8 cellular contexts compared by ENCODE assay signal in the genomic region with DNA sequence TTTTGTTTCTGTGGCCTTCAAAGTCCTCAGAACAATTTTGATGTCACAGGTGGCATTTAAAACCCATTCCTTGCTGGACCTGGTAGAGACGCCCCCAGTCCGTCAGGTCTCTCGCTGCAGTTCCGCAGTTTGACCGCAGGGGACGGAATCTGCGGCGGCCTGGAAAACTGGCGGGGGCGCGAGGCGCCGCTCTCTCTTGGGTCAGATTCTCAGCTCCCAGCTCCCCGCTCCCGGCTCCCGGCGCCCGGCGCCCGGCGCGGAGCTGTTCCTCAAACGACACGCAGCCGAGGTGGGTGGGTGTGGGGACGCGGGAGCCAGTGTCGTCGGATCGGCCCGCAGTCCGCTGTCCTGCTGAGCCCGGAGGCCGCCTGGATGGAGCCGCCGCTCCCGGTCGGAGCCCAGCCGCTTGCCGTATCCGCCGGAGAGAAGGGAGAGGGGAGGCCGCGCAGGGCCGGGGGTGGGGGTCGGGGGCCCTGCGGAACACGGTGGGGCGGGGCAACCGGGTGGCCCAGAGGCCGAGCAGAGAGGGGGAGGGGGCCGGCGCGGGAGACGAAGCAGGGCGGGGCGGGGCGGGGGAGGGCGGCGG. TPM values are rescaled to one million over a fixed set of nuclear protein-coding genes. Genes with fewer than 3 reads are reported as not detected.
A peak's percentile ranks its signal among the peaks of the same experiment; 100 is the strongest.
DNase-seq lines count a peak whose midpoint lies in the region; ATAC-seq, FAIRE-seq and TF ChIP-seq lines count a peak whose summit lies in the region.

TSS of gene OCRL (plus strand) at position 192 of the 586 bp plus-strand sequence. CDS start at position 373, 181 bp downstream.

- no peaks in the 10 kb centered on the region for H3K9me3 Mint-ChIP-seq in activated naive CD8-positive, alpha-beta T cell treated with anti-CD3 and anti-CD28 coated beads, Interleukin-2, amount 10 ng/mL, durations not matched to agents 7 days and 5 days

- DNase-seq in GDM1 (lab: John Stamatoyannopoulos, UW) (peak; percentile 43), SHP77 (lab: John Stamatoyannopoulos, UW) (peak; percentile 27 to 47), Right ventricle myocardium superior (peak; percentile 80), pancreas (peak; percentile 51 to 86 (median 74)), aorta (peak; percentile 81 to 90)
- DNase-seq in activated naive CD8-positive, alpha-beta T cell treated with anti-CD3 and anti-CD28 coated beads, Interleukin-2, amount 10 ng/mL, durations not matched to agents 7 days and 5 days: peak; percentile 56

- no peak within 1 kb of the TSS; the same call in 1 of the 2 replicates for H2AFZ ChIP-seq in KMS-11 (ENCODE audit: low read depth)

- H3K27me3 Mint-ChIP-seq in activated naive CD8-positive, alpha-beta T cell treated with anti-CD3 and anti-CD28 coated beads, Interleukin-2, amount 10 ng/mL, durations not matched to agents 7 days and 5 days: peaks cover 8% of the 10 kb centered on the region

- ATAC-seq in GM21786 (IDR thresholded peaks at IDR 0.05; ENCODE audit: unreplicated experiment) (peak; percentile 95), Right ventricle myocardium superior (ENCODE audit: poor library complexity) (peak; percentile 96), pancreas (peak; percentile 91 to 98 (median 97)), aorta (ENCODE audit: low FRiP score) (peak; percentile 85)
- peak; percentile 67 for ATAC-seq in activated naive CD8-positive, alpha-beta T cell treated with anti-CD3 and anti-CD28 coated beads, Interleukin-2, amount 10 ng/mL, durations not matched to agents 7 days and 5 days (ENCODE audit: low read depth)

- whole genome bisulfite sequencing in pancreas, 2 donors: 0 to 22% methylated on average over 36 to 45 of the region's 60 CpGs
- 0 to 17% methylated on average over 28 to 56 of the region's 60 CpGs for WGBS in aorta, 2 donors

- H3K4me3 ChIP-seq in KMS-11 (IDR thresholded peaks at IDR 0.05; ENCODE audit: insufficient read depth, low read depth, low read length): no peak within 1 kb of the TSS
- peak within 1 kb of the TSS; percentile 28 to 58 (median 36) for H3K4me3 ChIP-seq in pancreas
- peak within 1 kb of the TSS; percentile 23 to 63 for H3K4me3 ChIP-seq in aorta (ENCODE audit: low read length in 2 of 2)

- peak within 1 kb of the TSS; percentile 80 for H3K4me3 Mint-ChIP-seq in activated naive CD8-positive, alpha-beta T cell treated with anti-CD3 and anti-CD28 coated beads, Interleukin-2, amount 10 ng/mL, durations not matched to agents 7 days and 5 days

- POLR2A ChIA-PET in activated naive CD8-positive, alpha-beta T cell treated with anti-CD3 and anti-CD28 coated beads, Interleukin-2, amount 10 ng/mL, durations not matched to agents 7 days and 5 days (lab: Charles Lee): no interaction called here

- peak within 1 kb of the TSS; percentile 44 for H3K27ac ChIP-seq in KMS-11
- peak within 1 kb of the TSS in 3 of 4 donors; percentile 16 to 49 (median 48) for H3K27ac ChIP-seq in pancreas
- H3K27ac ChIP-seq in aorta (ENCODE audit: low read depth in 1 of 2, low read length in 2 of 2): peak within 1 kb of the TSS in 1 of 2 donors; percentile 17

- H3K36me3 Mint-ChIP-seq in activated naive CD8-positive, alpha-beta T cell treated with anti-CD3 and anti-CD28 coated beads, Interleukin-2, amount 10 ng/mL, durations not matched to agents 7 days and 5 days: no peaks in the 10 kb centered on the region

- no peak for FAIRE-seq in pancreas (lab: Jason Lieb, UNC)

- H3K27me3 ChIP-seq in KMS-11 (ENCODE audit: insufficient read depth, low read depth) (no peaks in the 10 kb centered on the region), pancreas (no peaks in the 10 kb centered on the region), aorta (ENCODE audit: control insufficient read depth in 1 of 2, insufficient read depth in 2 of 2, low read length in 1 of 2) (no peaks in the 10 kb centered on the region)

- peak; percentile 61; the same call in 1 of the 2 replicates for TF ChIP-seq CTCF in KMS-11 (conservative IDR thresholded peaks at IDR 0.05; ENCODE audit: low read depth, low read length)
- TF ChIP-seq CTCF in pancreas (IDR thresholded peaks at IDR 0.05): peak; percentile 46 to 70 (median 50)

- 0 out of 2 replicates have a peak, but pooled peaks cover 3% of the 10 kb centered on the region for H3K79me2 ChIP-seq in KMS-11 (ENCODE audit: insufficient read depth, low read depth)

- peak within 1 kb of the TSS; percentile 58 for H3K27ac Mint-ChIP-seq in activated naive CD8-positive, alpha-beta T cell treated with anti-CD3 and anti-CD28 coated beads, Interleukin-2, amount 10 ng/mL, durations not matched to agents 7 days and 5 days

- H3K4me1 ChIP-seq in KMS-11 (ENCODE audit: low read depth, poor library complexity, severe bottlenecking) (peaks cover 6% of the 10 kb centered on the region), pancreas (no peaks in the 10 kb centered on the region), aorta (ENCODE audit: control insufficient read depth in 1 of 2, insufficient read depth in 2 of 2, low read length in 2 of 2) (no peaks in the 10 kb centered on the region)

- peaks cover 4% of the 10 kb centered on the region for H3K4me1 Mint-ChIP-seq in activated naive CD8-positive, alpha-beta T cell treated with anti-CD3 and anti-CD28 coated beads, Interleukin-2, amount 10 ng/mL, durations not matched to agents 7 days and 5 days

- peak within 1 kb of the TSS; percentile 64 for H3K4me2 ChIP-seq in KMS-11

- H3K9me3 ChIP-seq in pancreas (no peaks in the 10 kb centered on the region), aorta (ENCODE audit: control insufficient read depth, low read length) (no peaks in the 10 kb centered on the region)

- H3K36me3 ChIP-seq in KMS-11 (ENCODE audit: insufficient read depth): no peaks in the 10 kb centered on the region
- H3K36me3 ChIP-seq in pancreas: no peaks in the 10 kb centered on the region
- no peaks in the 10 kb centered on the region for H3K36me3 ChIP-seq in aorta (ENCODE audit: control insufficient read depth in 1 of 2, insufficient read depth in 2 of 2, low read length in 1 of 2)

- no peaks in the 10 kb centered on the region for H4K20me1 ChIP-seq in KMS-11 (ENCODE audit: insufficient read depth)

- peak within 1 kb of the TSS; percentile 77; the same call in 1 of the 2 replicates for H3K9ac ChIP-seq in KMS-11

- intact Hi-C loops in Right ventricle myocardium superior (cut with DNase I): no loop called here
- intact Hi-C loops in pancreas (cut with DNase I): no loop called here
- intact Hi-C loops in aorta (cut with DNase I): no loop called here

RNA-seq across cellular contexts. Expression of gene OCRL, which starts in this region (rescaled TPM):
- total RNA-seq in activated naive CD8-positive, alpha-beta T cell treated with anti-CD3 and anti-CD28 coated beads, Interleukin-2, amount 10 ng/mL, durations not matched to agents 7 days and 5 days: 1 to 10 TPM; 1.4 to 2.2 TPM
- 9.4 TPM for total RNA-seq in Right ventricle myocardium superior
- total RNA-seq in pancreas: 10 to 100 TPM in 3 of 6 donors, 1 to 10 TPM in 3; 6.9 to 12.9 (median 9.7) TPM
- 10 to 100 TPM in 1 of 2 donors, 1 to 10 TPM in 1; 8.5 to 16.2 TPM for polyA plus RNA-seq in pancreas
- total RNA-seq in aorta: 10 to 100 TPM; 23.0 to 23.6 TPM
- 10 to 100 TPM; 10.6 to 13.5 TPM for polyA plus RNA-seq in aorta
